ENCODE assay signal across 21 cellular contexts in the genomic region with DNA sequence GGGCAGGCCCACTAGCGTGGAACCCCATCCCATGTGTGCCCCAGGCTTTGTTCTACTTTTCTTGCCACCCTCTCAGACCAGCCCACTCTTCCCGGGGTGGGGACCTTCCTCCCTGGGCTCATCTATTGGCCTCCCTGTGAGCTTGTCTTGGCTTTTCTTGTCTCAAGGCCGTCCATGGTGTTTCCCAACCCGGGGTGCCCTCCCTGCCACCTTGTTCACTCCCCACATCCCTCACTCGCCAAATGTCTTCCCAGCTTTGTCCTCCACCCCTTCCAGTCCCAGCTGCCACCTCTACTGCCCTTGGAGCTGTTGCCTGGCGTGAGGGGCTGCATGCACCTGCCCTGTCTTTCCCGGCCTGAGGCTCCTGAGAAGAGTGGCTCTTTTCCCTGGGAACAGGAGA. TPM values are rescaled to one million over a fixed set of nuclear protein-coding genes. Genes with fewer than 3 reads are reported as not detected.
DNase-seq lines count a peak whose midpoint lies in the region; TF ChIP-seq lines count a peak whose summit lies in the region.
"Had no signal": no experiment of that assay in that cellular context is flagged by ENCODE, and none has a peak within 500 bp of the region (broad histone marks: within the 10 kb centered on the region; RNA-seq: fewer than 3 reads in every experiment).

No MANE protein-coding gene starts in this region.

- WGBS in endodermal cell (ENCODE audit: insufficient coverage in 1 of 2, insufficient read length in 1 of 2), 2 experiments, result 91 to 95% methylated on average over 5 to 7 of the region's 7 CpGs

- H3K36me3 Mint-ChIP-seq in endodermal cell (ENCODE audit: low read depth), result peaks cover 73% of the 10 kb centered on the region

- H3K79me2 ChIP-seq in osteoblast (ENCODE audit: insufficient read depth, low read length), result no peaks in the 10 kb centered on the region

- H3K9me3 Mint-ChIP-seq in endodermal cell, result no peaks in the 10 kb centered on the region
- H3K9me3 Mint-ChIP-seq: CD8-positive, alpha-beta T cell; H9 had no signal

- POLR2A ChIA-PET in HEK293 (lab: Yijun Ruan, JAX), result no interaction called here

- H2AFZ ChIP-seq in osteoblast (ENCODE audit: low read length), result no peak overlapping the region

- no peak overlapping the region for H3K9ac ChIP-seq in endodermal cell (ENCODE audit: extremely low read depth, low read length, poor library complexity, severe bottlenecking)
- H3K9ac ChIP-seq: BLaER1 had no signal

- H3K27me3 ChIP-seq in endodermal cell (ENCODE audit: control insufficient read depth, insufficient read depth, low read length, poor library complexity, severe bottlenecking) (no peaks in the 10 kb centered on the region), osteoblast (ENCODE audit: insufficient read depth, low read length) (no peaks in the 10 kb centered on the region)
- H3K27me3 ChIP-seq: BLaER1 had no signal

- CTCF ChIA-PET in HEK293 (lab: Yijun Ruan, JAX), result no interaction called here

- H3K4me1 ChIP-seq in HEK293 (ENCODE audit: control insufficient read depth, insufficient read depth, low read length) (no peaks in the 10 kb centered on the region), endodermal cell (ENCODE audit: control insufficient read depth, insufficient read depth, low read length) (no peaks in the 10 kb centered on the region), osteoblast (ENCODE audit: insufficient read depth, low read length) (no peaks in the 10 kb centered on the region)

- H4K20me1 ChIP-seq in osteoblast (ENCODE audit: insufficient read depth, low read length), result no peaks in the 10 kb centered on the region

- H3K4me2 ChIP-seq in osteoblast (ENCODE audit: insufficient read depth, low read length), result no peak overlapping the region
- H3K4me2 ChIP-seq: BLaER1 had no signal

- H3K4me3 ChIP-seq in HEK293 (ENCODE audit: low read depth, low read length) (no peak overlapping the region), endodermal cell (ENCODE audit: low read length) (no peak overlapping the region), osteoblast (ENCODE audit: insufficient read depth, low read length) (no peak overlapping the region)
- H3K4me3 ChIP-seq: BLaER1, GM12878 had no signal

- peaks cover under 1% of the 10 kb centered on the region for H3K4me1 Mint-ChIP-seq in endodermal cell
- H3K4me1 Mint-ChIP-seq: CD14-positive monocyte had no signal

- H3K27ac ChIP-seq in HEK293 (ENCODE audit: extremely low read depth, low read depth, low read length), result no peak overlapping the region
- H3K27ac ChIP-seq in endodermal cell (ENCODE audit: low read depth, low read length), result no peak overlapping the region
- H3K27ac ChIP-seq in osteoblast (ENCODE audit: low read depth, low read length), result no peak overlapping the region
- H3K27ac ChIP-seq: BLaER1 had no signal

- H3K27me3 Mint-ChIP-seq in endodermal cell (ENCODE audit: insufficient read depth), result no peaks in the 10 kb centered on the region

- DNase-seq in endodermal cell (no peak), osteoblast (ENCODE audit: insufficient read length, low spot score, missing footprints) (peak; percentile 58), NCI-H1436 (lab: John Stamatoyannopoulos, UW) (no peak), NCI-H2227 (lab: John Stamatoyannopoulos, UW; ENCODE audit: unreplicated experiment) (no peak), NCI-H2081 (lab: John Stamatoyannopoulos, UW) (no peak)
- DNase-seq in activated T-cell treated with anti-CD3 and anti-CD28 coated beads, Interleukin-2, amount 50 U/mL, for 1 hour, result no peak
- DNase-seq: 8988T; Calu3; CD8-positive, alpha-beta T cell; DND-41; EL; GOT3; H9; IMR-90 had no signal

- H3K4me3 Mint-ChIP-seq in endodermal cell, result no peak overlapping the region
- H3K4me3 Mint-ChIP-seq: CD14-positive monocyte; CD8-positive, alpha-beta T cell; H9 had no signal

- H3K27ac Mint-ChIP-seq in endodermal cell, result peak overlapping the region; percentile 55
- H3K27ac Mint-ChIP-seq: CD8-positive, alpha-beta T cell had no signal

- TF ChIP-seq CTCF in HEK293 (tag by site-specific recombination; IDR thresholded peaks at IDR 0.05) (no peak), endodermal cell (conservative IDR thresholded peaks at IDR 0.05) (no peak), osteoblast (IDR thresholded peaks at IDR 0.05; ENCODE audit: extremely low read depth, low read depth, low read length) (no peak)

- H3K9me3 ChIP-seq in HEK293 (ENCODE audit: control insufficient read depth, insufficient read depth, low read depth, low read length) (no peaks in the 10 kb centered on the region), endodermal cell (ENCODE audit: control insufficient read depth, low read length) (no peaks in the 10 kb centered on the region), osteoblast (ENCODE audit: low read depth, low read length) (no peaks in the 10 kb centered on the region)
- H3K9me3 ChIP-seq: BLaER1 had no signal

- H3K36me3 ChIP-seq in HEK293 (ENCODE audit: control insufficient read depth in 2 of 2, insufficient read depth in 1 of 2, low read length in 2 of 2), result peaks cover 0 to 95% of the 10 kb centered on the region in 2 experiments; a peak in 2 of 3 replicates
- peaks cover 82% of the 10 kb centered on the region for H3K36me3 ChIP-seq in endodermal cell (ENCODE audit: control insufficient read depth, insufficient read depth, low read length)
- peaks cover 60% of the 10 kb centered on the region for H3K36me3 ChIP-seq in osteoblast (ENCODE audit: insufficient read depth, low read length)

TF ChIP-seq in HEK293, 187 proteins besides CTCF, POLR2A, EP300 and RAD21:
- TF ChIP-seq ZNF624 (tag by site-specific recombination; IDR thresholded peaks at IDR 0.05), result no peak
- TF ChIP-seq, protein P1, sequence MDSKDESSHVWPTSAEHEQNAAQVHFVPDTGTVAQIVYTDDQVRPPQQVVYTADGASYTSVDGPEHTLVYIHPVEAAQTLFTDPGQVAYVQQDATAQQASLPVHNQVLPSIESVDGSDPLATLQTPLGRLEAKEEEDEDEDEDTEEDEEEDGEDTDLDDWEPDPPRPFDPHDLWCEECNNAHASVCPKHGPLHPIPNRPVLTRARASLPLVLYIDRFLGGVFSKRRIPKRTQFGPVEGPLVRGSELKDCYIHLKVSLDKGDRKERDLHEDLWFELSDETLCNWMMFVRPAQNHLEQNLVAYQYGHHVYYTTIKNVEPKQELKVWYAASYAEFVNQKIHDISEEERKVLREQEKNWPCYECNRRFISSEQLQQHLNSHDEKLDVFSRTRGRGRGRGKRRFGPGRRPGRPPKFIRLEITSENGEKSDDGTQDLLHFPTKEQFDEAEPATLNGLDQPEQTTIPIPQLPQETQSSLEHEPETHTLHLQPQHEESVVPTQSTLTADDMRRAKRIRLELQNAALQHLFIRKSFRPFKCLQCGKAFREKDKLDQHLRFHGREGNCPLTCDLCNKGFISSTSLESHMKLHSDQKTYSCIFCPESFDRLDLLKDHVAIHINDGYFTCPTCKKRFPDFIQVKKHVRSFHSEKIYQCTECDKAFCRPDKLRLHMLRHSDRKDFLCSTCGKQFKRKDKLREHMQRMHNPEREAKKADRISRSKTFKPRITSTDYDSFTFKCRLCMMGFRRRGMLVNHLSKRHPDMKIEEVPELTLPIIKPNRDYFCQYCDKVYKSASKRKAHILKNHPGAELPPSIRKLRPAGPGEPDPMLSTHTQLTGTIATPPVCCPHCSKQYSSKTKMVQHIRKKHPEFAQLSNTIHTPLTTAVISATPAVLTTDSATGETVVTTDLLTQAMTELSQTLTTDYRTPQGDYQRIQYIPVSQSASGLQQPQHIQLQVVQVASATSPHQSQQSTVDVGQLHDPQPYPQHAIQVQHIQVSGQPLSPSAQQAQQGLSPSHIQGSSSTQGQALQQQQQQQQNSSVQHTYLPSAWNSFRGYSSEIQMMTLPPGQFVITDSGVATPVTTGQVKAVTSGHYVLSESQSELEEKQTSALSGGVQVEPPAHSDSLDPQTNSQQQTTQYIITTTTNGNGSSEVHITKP (tag by site-specific recombination; IDR thresholded peaks at IDR 0.05), result 0 out of 2 replicates have a peak, but pooled peaks have one; percentile 11

RNA-seq across cellular contexts. Expression of a gene that starts 18.4 kb away (rescaled TPM):
- not detected for total RNA-seq in endodermal cell
- polyA plus RNA-seq in endodermal cell (2013, experiment 1 of 2), result not detected
- polyA plus RNA-seq in endodermal cell (2013, experiment 2 of 2), result not detected
- total RNA-seq in osteoblast, result 0.36 and 0.59 TPM in 2 replicates
- total RNA-seq: A673; Calu3; CD8-positive, alpha-beta T cell; G401; GM12878; H9; IMR-90 had no signal
- polyA plus RNA-seq: AG04450, CD14-positive monocyte, GM12878 had no signal

RNA-seq across cellular contexts. Expression of a gene that starts 45.3 kb away (rescaled TPM):
- under 1 TPM; 0.29 to 0.53 TPM for total RNA-seq in endodermal cell
- polyA plus RNA-seq in endodermal cell (2013, experiment 1 of 2), result 2.1 TPM
- polyA plus RNA-seq in endodermal cell (2013, experiment 2 of 2), result 2.3 TPM
- total RNA-seq in osteoblast, result 17.0 and 21.2 TPM in 2 replicates
- total RNA-seq: CD8-positive, alpha-beta T cell; GM12878 had no signal
- polyA plus RNA-seq: CD14-positive monocyte, GM12878 had no signal

Comparison
In these comparisons a context has a peak if more than half of its experiments do, and no peak if none do; other contexts are left out.
1. RNA of a gene that starts 45.3 kb away (total RNA-seq): 17.0 to 21.2 TPM in osteoblast; 0.29 to 0.53 TPM in endodermal cell; every median in the first group is over 10 times any median in the second.